1 cellular context compared by ENCODE assay signal in genomic region chr2:6930913-6931312, GRCh38.
TF ChIP-seq lines count a peak whose summit lies in the region.

No MANE protein-coding gene starts in this region.

TF ChIP-seq in HCT116, 20 proteins besides CTCF, POLR2A, EP300 and RAD21 (continued from another document):
- TF ChIP-seq REST (IDR thresholded peaks at IDR 0.05; ENCODE audit: low read depth) (no peak), EZH2 (IDR thresholded peaks at IDR 0.05) (no peak), SRF (IDR thresholded peaks at IDR 0.05; ENCODE audit: low read depth) (no peak), JUND (IDR thresholded peaks at IDR 0.05) (no peak), SIN3A (IDR thresholded peaks at IDR 0.05; ENCODE audit: low read depth) (no peak), ZBTB33 (IDR thresholded peaks at IDR 0.05; ENCODE audit: extremely low read depth, insufficient replicate concordance, low read length) (no peak), EGR1 (IDR thresholded peaks at IDR 0.05; ENCODE audit: low read depth) (no peak), CEBPB (IDR thresholded peaks at IDR 0.05; ENCODE audit: low read depth) (no peak), TCF7L2 (IDR thresholded peaks at IDR 0.05; ENCODE audit: borderline replicate concordance, extremely low read depth, insufficient read depth, insufficient read length) (no peak), EZH2phosphoT487 (IDR thresholded peaks at IDR 0.05; ENCODE audit: borderline replicate concordance) (no peak), CBX3 (IDR thresholded peaks at IDR 0.05; ENCODE audit: low read depth) (no peak), ATF3 (IDR thresholded peaks at IDR 0.05) (no peak), POLR2AphosphoS5 (IDR thresholded peaks at IDR 0.05; ENCODE audit: low read depth, low read length) (no peak), ELF1 (IDR thresholded peaks at IDR 0.05; ENCODE audit: borderline replicate concordance, low read depth) (no peak)
